Comparison of ENCODE assay signal across 8 cellular contexts in genomic region chr9:95874989-95875304, GRCh38. TPM values are rescaled to one million over a fixed set of nuclear protein-coding genes. Genes with fewer than 3 reads are reported as not detected.
DNase-seq lines count a peak whose midpoint lies in the region; ATAC-seq and TF ChIP-seq lines count a peak whose summit lies in the region.

No MANE protein-coding gene starts in this region.

- H3K4me1 ChIP-seq in DND-41 (ENCODE audit: insufficient read depth, low read length) (peaks cover 22% of the 10 kb centered on the region), SK-N-SH (ENCODE audit: control insufficient read depth in 1 of 2, insufficient read depth in 2 of 2, low read depth in 1 of 2, low read length in 1 of 2) (peaks cover 6 to 8% of the 10 kb centered on the region in 2 experiments; a peak in 3 of 4 replicates), hepatocyte (ENCODE audit: insufficient read depth) (peaks cover 15% of the 10 kb centered on the region)

- H3K36me3 ChIP-seq in DND-41 (ENCODE audit: insufficient read depth, low read length) = peaks cover 4% of the 10 kb centered on the region; the same call in 1 of the 2 replicates
- peaks cover 5 to 14% of the 10 kb centered on the region in 2 experiments for H3K36me3 ChIP-seq in SK-N-SH (replicated peaks in 1 of 2; ENCODE audit: control insufficient read depth in 1 of 2, insufficient read depth in 2 of 2, low read length in 1 of 2)
- H3K36me3 ChIP-seq in hepatocyte (replicated peaks; ENCODE audit: insufficient read depth, low read depth) = no peaks in the 10 kb centered on the region

- no peak overlapping the region; a peak in 1 of 4 replicates for H3K4me3 ChIP-seq in DND-41 (ENCODE audit: low read depth in 1 of 2, low read length in 2 of 2)
- H3K4me3 ChIP-seq in SK-N-SH (ENCODE audit: low read depth in 2 of 2, low read length in 1 of 2) = no peak overlapping the region
- H3K4me3 ChIP-seq in hepatocyte = peak overlapping the region; percentile 49

- DNase-seq in DND-41 = peak; percentile 54
- DNase-seq in SK-N-SH = peak; percentile 50
- peak; percentile 63 for DNase-seq in activated naive CD4-positive, alpha-beta T cell treated with anti-CD3 and anti-CD28 coated beads, Interleukin-2, amount 50 U/mL, for 16 hours
- DNase-seq in hepatocyte (ENCODE audit: low spot score) = peak; percentile 82
- DNase-seq in stimulated activated CD4-positive, alpha-beta T cell treated with anti-CD3 and anti-CD28 coated beads, Interleukin-12 subunit alpha, Interleukin-12 subunit beta, amount 100 ng/mL, for 24 hours (ENCODE audit: low read depth in 2 of 2) = peak; percentile 43 to 56
- DNase-seq in NCI-H1048 (lab: John Stamatoyannopoulos, UW) = no peak

- H2AFZ ChIP-seq in DND-41 (ENCODE audit: low read depth, low read length) = peak overlapping the region; percentile 94
- H2AFZ ChIP-seq in SK-N-SH (ENCODE audit: low read depth) = peak overlapping the region; percentile 91
- peak overlapping the region; percentile 69 for H2AFZ ChIP-seq in hepatocyte

- H3K4me2 ChIP-seq in DND-41 (ENCODE audit: insufficient read depth, low read length) = peak overlapping the region; percentile 97
- H3K4me2 ChIP-seq in SK-N-SH = no peak overlapping the region; the same call in 1 of the 2 replicates
- peak overlapping the region; percentile 95 for H3K4me2 ChIP-seq in hepatocyte

- under 1% methylated on average over 18 of the region's 20 CpGs for WGBS in SK-N-SH (ENCODE audit: low lambda C conversion rate)
- WGBS in hepatocyte (ENCODE audit: low lambda C conversion rate, missing lambda C conversion rate) = 1% methylated on average over 20 of the region's 20 CpGs

- CTCF ChIA-PET in SK-N-SH (lab: Yijun Ruan, JAX) = interaction anchor here (0.8 to 2.4 kb wide), 4 partner anchors 205 to 1179 kb away, joined by 3 to 15 read pairs (median 3); no protein-coding TSS in a partner anchor

- peaks cover 32% of the 10 kb centered on the region for H3K79me2 ChIP-seq in DND-41 (ENCODE audit: insufficient read depth, low read length)
- peaks cover 19% of the 10 kb centered on the region for H3K79me2 ChIP-seq in SK-N-SH (ENCODE audit: insufficient read depth)
- H3K79me2 ChIP-seq in hepatocyte = peaks cover 33% of the 10 kb centered on the region

- H3K27me3 ChIP-seq in DND-41 (ENCODE audit: insufficient read depth, low read length, poor library complexity) (no peaks in the 10 kb centered on the region), SK-N-SH (ENCODE audit: insufficient read depth) (no peaks in the 10 kb centered on the region), hepatocyte (no peaks in the 10 kb centered on the region)

- H3K27ac ChIP-seq in DND-41 (ENCODE audit: low read length) (no peak overlapping the region; the same call in 1 of the 2 replicates), SK-N-SH (ENCODE audit: low read depth in 2 of 2, low read length in 1 of 2) (no peak overlapping the region; a peak in 1 of 4 replicates), hepatocyte (no peak overlapping the region)

- H4K20me1 ChIP-seq in DND-41 (ENCODE audit: insufficient read depth, low read length) = peaks cover 8% of the 10 kb centered on the region; the same call in 1 of the 2 replicates
- H4K20me1 ChIP-seq in SK-N-SH (ENCODE audit: insufficient read depth) = peaks cover 7% of the 10 kb centered on the region
- H4K20me1 ChIP-seq in hepatocyte (ENCODE audit: insufficient read depth, poor library complexity, severe bottlenecking) = no peaks in the 10 kb centered on the region

- no peak for TF ChIP-seq EP300 in SK-N-SH (IDR thresholded peaks at IDR 0.05; ENCODE audit: borderline replicate concordance in 1 of 2, low read depth in 1 of 2, low read length in 1 of 2)

- H3K9ac ChIP-seq in DND-41 (ENCODE audit: low read depth, low read length) (no peak overlapping the region), SK-N-SH (no peak overlapping the region)

- no peaks in the 10 kb centered on the region for H3K9me3 ChIP-seq in DND-41 (ENCODE audit: insufficient read depth, low read length, severe bottlenecking)
- H3K9me3 ChIP-seq in SK-N-SH = no peaks in the 10 kb centered on the region
- no peaks in the 10 kb centered on the region for H3K9me3 ChIP-seq in hepatocyte (ENCODE audit: low read depth)

- H3K9me2 ChIP-seq in SK-N-SH = no peaks in the 10 kb centered on the region
- no peaks in the 10 kb centered on the region for H3K9me2 ChIP-seq in hepatocyte (replicated peaks; ENCODE audit: insufficient read depth)

- TF ChIP-seq CTCF in DND-41 (IDR thresholded peaks at IDR 0.05; ENCODE audit: borderline replicate concordance, extremely low read depth, low read length, poor library complexity, severe bottlenecking) (no peak), SK-N-SH (IDR thresholded peaks at IDR 0.05) (0 out of 2 replicates have a peak, but pooled peaks have one; percentile 7), hepatocyte (IDR thresholded peaks at IDR 0.05; ENCODE audit: poor library complexity) (no peak)

- ATAC-seq in DND-41 (ENCODE audit: insufficient read depth, low read depth) = peak; percentile 43
- ATAC-seq in HG03103 (IDR thresholded peaks at IDR 0.05; ENCODE audit: low read depth, unreplicated experiment) = peak; percentile 18
- ATAC-seq in GM19395 (IDR thresholded peaks at IDR 0.05; ENCODE audit: unreplicated experiment) = no peak

- H3F3A ChIP-seq in SK-N-SH (replicated peaks; ENCODE audit: insufficient read depth) = peaks cover 12% of the 10 kb centered on the region

- POLR2A ChIA-PET in SK-N-SH (lab: Yijun Ruan, JAX) = interaction anchor here (0.6 to 2.5 kb wide), 15 partner anchors 13 to 741 kb away, joined by 3 to 10 read pairs (median 4); partner anchors contain the start of gene PTCH1

- no peak for TF ChIP-seq RAD21 in SK-N-SH (IDR thresholded peaks at IDR 0.05; ENCODE audit: low read length)

TF ChIP-seq in SK-N-SH, 30 proteins besides CTCF, POLR2A, EP300 and RAD21:
- TF ChIP-seq TAF1 (IDR thresholded peaks at IDR 0.05; ENCODE audit: borderline replicate concordance, low read depth, low read length) (no peak), MXI1 (IDR thresholded peaks at IDR 0.05; ENCODE audit: low read depth, low read length) (peak; percentile 84), SMC3 (IDR thresholded peaks at IDR 0.05; ENCODE audit: low read depth, low read length) (0 out of 2 replicates have a peak, but pooled peaks have one; percentile 2), RXRA (IDR thresholded peaks at IDR 0.05; ENCODE audit: borderline replicate concordance, low read depth) (0 out of 2 replicates have a peak, but pooled peaks have one; percentile 35)

RNA-seq across cellular contexts. Expression of gene ERCC6L2, which starts 0.5 kb away (rescaled TPM):
- 10.0 and 13.8 TPM in 2 replicates for polyA plus RNA-seq in SK-N-SH (2012; rRNA removed)
- 13.5 and 16.0 TPM in 2 replicates for polyA plus RNA-seq in SK-N-SH (2012; cell fraction: cytosol; rRNA removed)
- polyA plus RNA-seq in SK-N-SH (2012; cell fraction: nucleus; rRNA removed) = 13.2 and 21.1 TPM in 2 replicates
- total RNA-seq in hepatocyte = 55.7 and 58.9 TPM in 2 replicates
- polyA plus RNA-seq in hepatocyte = 17.6 and 21.5 TPM in 2 replicates
